Comparison of ENCODE assay signal across 9 cellular contexts in the genomic region with DNA sequence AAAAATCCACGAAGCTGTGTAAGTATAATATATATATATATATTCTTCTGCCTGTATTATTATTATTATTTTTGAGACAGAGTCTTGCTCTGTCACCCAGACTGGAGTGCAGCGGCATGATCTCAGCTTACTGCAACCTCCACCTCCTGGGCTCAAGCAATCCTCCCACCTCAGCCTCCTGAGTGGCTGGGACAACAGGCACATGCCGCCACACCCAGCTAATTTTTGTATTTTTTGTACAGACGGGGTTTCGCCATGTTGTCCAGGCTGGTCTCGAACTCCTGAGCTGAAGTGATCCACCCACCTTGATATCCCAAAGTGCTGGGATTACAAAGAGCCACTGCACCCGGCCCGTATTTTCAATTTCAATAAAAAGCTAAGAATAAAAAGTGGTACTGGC. TPM values are rescaled to one million over a fixed set of nuclear protein-coding genes. Genes with fewer than 3 reads are reported as not detected.
A peak's percentile ranks its signal among the peaks of the same experiment; 100 is the strongest.
DNase-seq lines count a peak whose midpoint lies in the region; ATAC-seq and TF ChIP-seq lines count a peak whose summit lies in the region.
"Not testable (repeated sequence)": the region's sequence is repeated elsewhere in the genome, so short reads cannot be mapped to it uniquely, and the experiment has no call there.
"Had no signal": no experiment of that assay in that cellular context is flagged by ENCODE, and none has a peak within 500 bp of the region (broad histone marks: within the 10 kb centered on the region; RNA-seq: fewer than 3 reads in every experiment).

No MANE protein-coding gene starts in this region.

- BruUV-seq in Calu3 (replicated peaks; lab: Mats Ljungman, UMichigan), result not testable (repeated sequence)

- H2AFZ ChIP-seq in fibroblast of lung (ENCODE audit: low read length), result not testable (repeated sequence)

- H3K27ac Mint-ChIP-seq in Calu3 (ENCODE audit: unreplicated experiment) (peak overlapping the region; percentile 96), memory B cell (peak overlapping the region; percentile 81), type B pancreatic cell (peak overlapping the region; percentile 91)
- peak overlapping the region; percentile 94 for H3K27ac Mint-ChIP-seq in activated CD8-positive, alpha-beta T cell treated with anti-CD3 and anti-CD28 coated beads for 36 hours

- not testable (repeated sequence) for H3K9me3 Mint-ChIP-seq in Calu3 (ENCODE audit: low read depth, unreplicated experiment); activated CD8-positive, alpha-beta T cell treated with anti-CD3 and anti-CD28 coated beads for 36 hours; memory B cell; type B pancreatic cell

- H3K36me3 ChIP-seq in brain microvascular endothelial cell (replicated peaks), result peaks cover 31% of the 10 kb centered on the region
- H3K36me3 ChIP-seq in fibroblast of lung (ENCODE audit: control insufficient read depth, insufficient read depth, low read length), result peaks cover 24% of the 10 kb centered on the region
- H3K36me3 ChIP-seq in prostate gland, result peaks cover 6 to 19% of the 10 kb centered on the region in 2 donors

- DNase-seq in Calu3; NB4 (ENCODE audit: low read depth); activated CD8-positive, alpha-beta T cell treated with anti-CD3 and anti-CD28 coated beads for 36 hours; brain microvascular endothelial cell; fibroblast of lung (ENCODE audit: low read depth in 2 of 2); memory B cell (ENCODE audit: low spot score in 2 of 2); prostate gland (ENCODE audit: low spot score); type B pancreatic cell (ENCODE audit: extremely low spot score, unreplicated experiment): not testable (repeated sequence)

- H3K4me1 Mint-ChIP-seq in Calu3 (ENCODE audit: low read depth, unreplicated experiment), result not testable (repeated sequence)
- peaks cover 39% of the 10 kb centered on the region for H3K4me1 Mint-ChIP-seq in activated CD8-positive, alpha-beta T cell treated with anti-CD3 and anti-CD28 coated beads for 36 hours (ENCODE audit: low read depth)
- H3K4me1 Mint-ChIP-seq in memory B cell (peaks cover 16% of the 10 kb centered on the region), type B pancreatic cell (ENCODE audit: unreplicated experiment) (peaks cover 25% of the 10 kb centered on the region)

- TF ChIP-seq POLR2A in NB4 (IDR thresholded peaks at IDR 0.05; ENCODE audit: extremely low read depth, insufficient read length); prostate gland (IDR thresholded peaks at IDR 0.05): not testable (repeated sequence)

- ATAC-seq in activated CD8-positive, alpha-beta T cell treated with anti-CD3 and anti-CD28 coated beads for 36 hours; memory B cell (ENCODE audit: low read depth): not testable (repeated sequence)

- not testable (repeated sequence) for TF ChIP-seq CTCF in Calu3 (IDR thresholded peaks at IDR 0.05; ENCODE audit: unreplicated experiment); NB4 (IDR thresholded peaks at IDR 0.05; ENCODE audit: low read depth, low read length); activated CD8-positive, alpha-beta T cell treated with anti-CD3 and anti-CD28 coated beads for 36 hours (IDR thresholded peaks at IDR 0.05); brain microvascular endothelial cell (IDR thresholded peaks at IDR 0.05; ENCODE audit: low read depth, low read length, missing control alignments); fibroblast of lung (conservative IDR thresholded peaks at IDR 0.05 in 1 of 2, IDR thresholded peaks at IDR 0.05 in 1 of 2; ENCODE audit: low read depth in 1 of 2, low read length in 2 of 2); prostate gland (IDR thresholded peaks at IDR 0.05); type B pancreatic cell (conservative IDR thresholded peaks at IDR 0.05)

- peaks cover 11% of the 10 kb centered on the region for H3K4me1 ChIP-seq in fibroblast of lung (ENCODE audit: control insufficient read depth, extremely low read depth, insufficient read depth, low read length)
- peaks cover 37% of the 10 kb centered on the region for H3K4me1 ChIP-seq in prostate gland (replicated peaks)

- H3K4me3 Mint-ChIP-seq in Calu3 (ENCODE audit: low read depth, unreplicated experiment), result peak overlapping the region; percentile 87
- peak overlapping the region; percentile 93 for H3K4me3 Mint-ChIP-seq in activated CD8-positive, alpha-beta T cell treated with anti-CD3 and anti-CD28 coated beads for 36 hours
- H3K4me3 Mint-ChIP-seq in memory B cell, result peak overlapping the region; percentile 97
- H3K4me3 Mint-ChIP-seq in type B pancreatic cell, result peak overlapping the region; percentile 94

- peaks cover 72% of the 10 kb centered on the region for H3K36me3 Mint-ChIP-seq in Calu3 (ENCODE audit: insufficient read depth, unreplicated experiment)
- peaks cover 44% of the 10 kb centered on the region for H3K36me3 Mint-ChIP-seq in activated CD8-positive, alpha-beta T cell treated with anti-CD3 and anti-CD28 coated beads for 36 hours (ENCODE audit: low read depth)
- H3K36me3 Mint-ChIP-seq in memory B cell, type B pancreatic cell: not testable (repeated sequence)

- H3K4me3 ChIP-seq in NB4 (ENCODE audit: low read depth, low read length) (peak overlapping the region; percentile 95), brain microvascular endothelial cell (ENCODE audit: low read depth, low read length) (peak overlapping the region; percentile 78), fibroblast of lung (replicated peaks in 1 of 4; ENCODE audit: control extremely low read depth in 1 of 4, insufficient read depth in 1 of 4, low read depth in 3 of 4, low read length in 4 of 4) (peak overlapping the region; percentile 71 to 99 (median 94)), prostate gland (peak overlapping the region; percentile 80 to 86)

- CTCF ChIA-PET in Calu3 (lab: Charles Lee), result interaction anchor here (0.6 to 2.1 kb wide), 3 partner anchors 11 to 20 kb away, joined by 3 to 5 read pairs (median 4); a partner anchor contains a TSS
- CTCF ChIA-PET in activated CD8-positive, alpha-beta T cell treated with anti-CD3 and anti-CD28 coated beads for 36 hours (lab: Charles Lee), result interaction anchor here (1.0 to 2.8 kb wide), 9 partner anchors 11 to 46 kb away, joined by 3 to 11 read pairs (median 5); a partner anchor contains a TSS

- peak overlapping the region; percentile 95 for H3K27ac ChIP-seq in brain microvascular endothelial cell
- peak overlapping the region; percentile 92 for H3K27ac ChIP-seq in fibroblast of lung (ENCODE audit: insufficient read depth, low read length)
- H3K27ac ChIP-seq in prostate gland, result peak overlapping the region; percentile 97 to 99

- H4K20me1 ChIP-seq in fibroblast of lung (ENCODE audit: control insufficient read depth, extremely low read depth, insufficient read depth, low read length), result not testable (repeated sequence)

- intact Hi-C loops in Calu3 (cut with micrococcal nuclease; ENCODE audit: unreplicated experiment), result loop anchor here (10.0 kb wide), 1 partner anchor 45 kb away; a partner anchor contains a TSS
- intact Hi-C loops in activated CD8-positive, alpha-beta T cell treated with anti-CD3 and anti-CD28 coated beads for 36 hours (cut with micrococcal nuclease), result not testable (repeated sequence)
- intact Hi-C loops in prostate gland (cut with DNase I), result loop anchor here (5.0 kb wide), 1 partner anchor 243 kb away; no protein-coding TSS in a partner anchor

- peaks cover 67% of the 10 kb centered on the region for H3K79me2 ChIP-seq in fibroblast of lung (ENCODE audit: control insufficient read depth, insufficient read depth, low read length)

- not testable (repeated sequence) for H3K27me3 Mint-ChIP-seq in Calu3 (ENCODE audit: unreplicated experiment); activated CD8-positive, alpha-beta T cell treated with anti-CD3 and anti-CD28 coated beads for 36 hours; memory B cell; type B pancreatic cell

- in situ Hi-C loops in brain microvascular endothelial cell (cut with HindIII; ENCODE audit: low pct_ligation_motif_present, low sequenced_read_pairs), result not testable (repeated sequence)

- H3K9me3 ChIP-seq in fibroblast of lung (ENCODE audit: control insufficient read depth, insufficient read depth, low read depth, low read length); prostate gland: not testable (repeated sequence)

- not testable (repeated sequence) for H3K27me3 ChIP-seq in brain microvascular endothelial cell (replicated peaks); fibroblast of lung (ENCODE audit: control insufficient read depth, insufficient read depth, low read length); prostate gland (replicated peaks; ENCODE audit: insufficient read depth)

- POLR2A ChIA-PET in activated CD8-positive, alpha-beta T cell treated with anti-CD3 and anti-CD28 coated beads for 36 hours (lab: Charles Lee), result interaction anchor here (0.6 to 7.0 kb wide), 11 partner anchors 10 to 367 kb away, joined by 3 to 59 read pairs (median 4); a partner anchor contains a TSS

- 28% methylated on average over 8 of the region's 8 CpGs for WGBS in prostate gland

- H3K4me2 ChIP-seq in fibroblast of lung (ENCODE audit: extremely low read depth, insufficient read depth, low read length), result peak overlapping the region; percentile 95

- not testable (repeated sequence) for H3K9ac ChIP-seq in fibroblast of lung (ENCODE audit: insufficient read depth, low read length)

RNA-seq across cellular contexts. Expression of a gene that starts 2.7 kb away (rescaled TPM):
- 21.8 and 23.5 TPM in 2 replicates for total RNA-seq in Calu3 (2022)
- total RNA-seq in activated CD8-positive, alpha-beta T cell treated with anti-CD3 and anti-CD28 coated beads for 36 hours, result 10 to 100 TPM; 17.9 to 18.1 TPM
- total RNA-seq in fibroblast of lung, result 39.3 and 44.9 TPM in 2 replicates
- 11.7 and 12.8 TPM in 2 replicates for polyA plus RNA-seq in fibroblast of lung
- polyA plus RNA-seq in fibroblast of lung (2012), result 22.0 and 22.8 TPM in 2 replicates
- polyA minus RNA-seq in fibroblast of lung (ENCODE audit: low replicate concordance), result 32.6 and 38.3 TPM in 2 replicates
- total RNA-seq in prostate gland, result 100 to 1,000 TPM in 1 of 2 donors, 10 to 100 TPM in 1; 67.1 to 111 TPM
- total RNA-seq in type B pancreatic cell (ENCODE audit: low replicate concordance), result 13.6 and 15.1 TPM in 2 replicates

RNA-seq across cellular contexts. Expression of a gene that starts 13.5 kb away (rescaled TPM):
- total RNA-seq in Calu3 (2022) (14.2 and 14.5 TPM in 2 replicates), fibroblast of lung (12.3 and 13.7 TPM in 2 replicates), prostate gland (10 to 100 TPM; 13.8 to 79.2 TPM), type B pancreatic cell (ENCODE audit: low replicate concordance) (14.7 and 21.2 TPM in 2 replicates)
- 10 to 100 TPM; 12.5 to 14.8 TPM for total RNA-seq in activated CD8-positive, alpha-beta T cell treated with anti-CD3 and anti-CD28 coated beads for 36 hours
- 10.0 and 12.1 TPM in 2 replicates for polyA plus RNA-seq in fibroblast of lung
- 13.9 and 15.9 TPM in 2 replicates for polyA plus RNA-seq in fibroblast of lung (2012)
- 12.3 and 13.7 TPM in 2 replicates for polyA minus RNA-seq in fibroblast of lung (ENCODE audit: low replicate concordance)

RNA-seq across cellular contexts. Expression of a gene that starts 20.2 kb away (rescaled TPM):
- total RNA-seq in Calu3 (2022) (24.4 and 25.2 TPM in 2 replicates), fibroblast of lung (15.4 and 16.0 TPM in 2 replicates), prostate gland (10 to 100 TPM; 41.3 to 51.0 TPM), type B pancreatic cell (ENCODE audit: low replicate concordance) (30.7 and 44.2 TPM in 2 replicates)
- 10 to 100 TPM; 22.4 to 32.1 TPM for total RNA-seq in activated CD8-positive, alpha-beta T cell treated with anti-CD3 and anti-CD28 coated beads for 36 hours
- polyA plus RNA-seq in fibroblast of lung, result 4.9 and 5.7 TPM in 2 replicates
- polyA plus RNA-seq in fibroblast of lung (2012), result 11.3 and 12.3 TPM in 2 replicates
- polyA minus RNA-seq in fibroblast of lung (ENCODE audit: low replicate concordance), result 7.1 and 9.1 TPM in 2 replicates

RNA-seq across cellular contexts. Expression of a gene that starts 24.7 kb away (rescaled TPM):
- total RNA-seq in Calu3 (2022) (11.4 and 11.5 TPM in 2 replicates), fibroblast of lung (34.4 and 35.5 TPM in 2 replicates), prostate gland (10 to 100 TPM; 37.6 to 42.1 TPM), type B pancreatic cell (ENCODE audit: low replicate concordance) (18.4 and 21.6 TPM in 2 replicates)
- total RNA-seq in activated CD8-positive, alpha-beta T cell treated with anti-CD3 and anti-CD28 coated beads for 36 hours, result 10 to 100 TPM; 19.0 to 24.5 TPM
- 5.3 and 6.5 TPM in 2 replicates for polyA plus RNA-seq in fibroblast of lung
- 11.6 and 13.5 TPM in 2 replicates for polyA plus RNA-seq in fibroblast of lung (2012)
- 5.3 and 7.2 TPM in 2 replicates for polyA minus RNA-seq in fibroblast of lung (ENCODE audit: low replicate concordance)

RNA-seq across cellular contexts. Expression of a gene that starts 44.9 kb away (rescaled TPM):
- total RNA-seq in Calu3 (2022) (not detected in 2 replicates), fibroblast of lung (under 0.01 and 0.17 TPM in 2 replicates), prostate gland (1 to 10 TPM in 1 of 2 donors, not detected in 1; 1.5 TPM), type B pancreatic cell (ENCODE audit: low replicate concordance) (not detected in 2 replicates)
- total RNA-seq in activated CD8-positive, alpha-beta T cell treated with anti-CD3 and anti-CD28 coated beads for 36 hours, result not detected
- 0.05 and 0.10 TPM in 2 replicates for polyA plus RNA-seq in fibroblast of lung
- polyA plus RNA-seq in fibroblast of lung (2012), result 0.03 and 0.06 TPM in 2 replicates
- polyA minus RNA-seq in fibroblast of lung (ENCODE audit: low replicate concordance), result not detected in 2 replicates
- total RNA-seq: occipital lobe had no signal
